40 cellular contexts compared by ENCODE assay signal in the genomic region with DNA sequence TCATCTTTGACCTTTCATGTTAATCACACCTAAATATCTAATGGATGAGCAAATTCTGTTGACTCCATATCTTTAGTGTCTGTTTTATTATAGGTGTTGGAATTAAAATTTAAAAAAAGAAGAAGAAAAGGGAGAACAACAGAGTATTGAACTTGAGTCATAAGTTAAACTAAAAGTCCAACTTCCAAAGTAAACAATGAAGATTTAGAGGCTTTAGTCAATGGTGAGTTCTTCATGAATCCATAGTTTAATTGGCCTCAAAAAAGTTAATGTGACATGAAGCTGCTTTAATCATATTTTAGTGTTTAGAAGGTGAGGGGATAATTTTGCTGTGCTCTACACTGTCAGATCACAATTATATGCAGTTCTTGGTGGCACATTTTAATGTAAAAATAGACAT.
"Had no signal": no experiment of that assay in that cellular context is flagged by ENCODE, and none has a peak within 500 bp of the region (broad histone marks: within the 10 kb centered on the region; RNA-seq: fewer than 3 reads in every experiment).

No MANE protein-coding gene starts in this region.

- H3K9me3 Mint-ChIP-seq: activated naive CD4-positive, alpha-beta T cell treated with anti-CD3 and anti-CD28 coated beads for 36 hours; activated naive CD4-positive, alpha-beta T cell treated with anti-CD3 and anti-CD28 coated beads, Interleukin-2, amount 10 ng/mL, durations not matched to agents 7 days and 5 days; activated naive CD4-positive, alpha-beta T cell treated with anti-CD3 and anti-CD28 coated beads, Interleukin-2, amount 50 U/mL, for 24 hours; activated naive CD4-positive, alpha-beta T cell treated with anti-CD3 and anti-CD28 coated beads, Interleukin-2, amount 50 U/mL, for 72 hours; activated naive CD8-positive, alpha-beta T cell treated with anti-CD3 and anti-CD28 coated beads for 36 hours; activated naive CD8-positive, alpha-beta T cell treated with anti-CD3 and anti-CD28 coated beads, Interleukin-2, amount 10 ng/mL, durations not matched to agents 7 days and 5 days; activated naive CD8-positive, alpha-beta T cell treated with anti-CD3 and anti-CD28 coated beads, Interleukin-2, amount 50 U/mL, for 24 hours; activated T-cell treated with anti-CD3 and anti-CD28 coated beads, Interleukin-2, amount 50 U/mL, for 24 hours; activated T-cell treated with anti-CD3 and anti-CD28 coated beads, Interleukin-2, amount 50 U/mL, for 4 hours; activated T-helper 1 cell treated with anti-CD3 and anti-CD28 coated beads, Interleukin-12 subunit alpha, Interleukin-12 subunit beta, Interleukin-2, Interleukin-4 antibody, amounts not matched to agents 30 ng/mL and 10 ng/mL and 1 ng/mL, durations not matched to agents 14 hours and 24 hours and 36 hours; activated T-helper 17 cell treated with anti-CD3 and anti-CD28 coated beads, Interleukin-2, amount 50 U/mL, for 72 hours; activated T-helper 2 cell treated with anti-CD3 and anti-CD28 coated beads, Interferon-gamma antibody, Interleukin-2, Interleukin-4, amounts not matched to agents 10 μg/mL and 5 μg/mL and 100 μg/mL, durations not matched to agents 14 hours and 24 hours and 36 hours; brain; central memory CD8-positive, alpha-beta T cell had no signal

- H3K27ac ChIP-seq: adrenal gland, ascending aorta, body of pancreas, brain microvascular endothelial cell, breast epithelium, cardiac muscle cell had no signal

- ATAC-seq: activated naive CD4-positive, alpha-beta T cell treated with anti-CD3 and anti-CD28 coated beads, Interleukin-2, amount 50 U/mL, for 72 hours; activated naive CD8-positive, alpha-beta T cell treated with anti-CD3 and anti-CD28 coated beads, Interleukin-2, amount 50 U/mL, for 24 hours; activated T-cell treated with anti-CD3 and anti-CD28 coated beads, Interleukin-2, amount 50 U/mL, for 4 hours; activated T-cell treated with anti-CD3 and anti-CD28 coated beads, Interleukin-2, amount 50 U/mL, for 72 hours; activated T-helper 17 cell treated with anti-CD3 and anti-CD28 coated beads, Interleukin-2, amount 50 U/mL, for 72 hours; body of pancreas had no signal

- H3K36me3 Mint-ChIP-seq: activated naive CD4-positive, alpha-beta T cell treated with anti-CD3 and anti-CD28 coated beads, Interleukin-2, amount 10 ng/mL, durations not matched to agents 7 days and 5 days; activated naive CD4-positive, alpha-beta T cell treated with anti-CD3 and anti-CD28 coated beads, Interleukin-2, amount 50 U/mL, for 24 hours; activated naive CD4-positive, alpha-beta T cell treated with anti-CD3 and anti-CD28 coated beads, Interleukin-2, amount 50 U/mL, for 72 hours; activated naive CD8-positive, alpha-beta T cell; activated naive CD8-positive, alpha-beta T cell treated with anti-CD3 and anti-CD28 coated beads for 36 hours; activated naive CD8-positive, alpha-beta T cell treated with anti-CD3 and anti-CD28 coated beads, Interleukin-2, amount 10 ng/mL, durations not matched to agents 7 days and 5 days; brain had no signal

- H3K4me3 ChIP-seq: adrenal gland, ascending aorta, body of pancreas, breast epithelium, cardiac muscle cell had no signal

- H3K27ac Mint-ChIP-seq: activated naive CD4-positive, alpha-beta T cell treated with anti-CD3 and anti-CD28 coated beads for 36 hours; activated naive CD4-positive, alpha-beta T cell treated with anti-CD3 and anti-CD28 coated beads, Interleukin-2, amount 10 ng/mL, durations not matched to agents 7 days and 5 days; activated naive CD4-positive, alpha-beta T cell treated with anti-CD3 and anti-CD28 coated beads, Interleukin-2, amount 50 U/mL, for 24 hours; activated naive CD4-positive, alpha-beta T cell treated with anti-CD3 and anti-CD28 coated beads, Interleukin-2, amount 50 U/mL, for 72 hours; activated naive CD8-positive, alpha-beta T cell; activated naive CD8-positive, alpha-beta T cell treated with anti-CD3 and anti-CD28 coated beads for 36 hours; activated naive CD8-positive, alpha-beta T cell treated with anti-CD3 and anti-CD28 coated beads, Interleukin-2, amount 10 ng/mL, durations not matched to agents 7 days and 5 days; activated naive CD8-positive, alpha-beta T cell treated with anti-CD3 and anti-CD28 coated beads, Interleukin-2, amount 50 U/mL, for 24 hours; activated T-cell treated with anti-CD3 and anti-CD28 coated beads, Interleukin-2, amount 50 U/mL, for 24 hours; activated T-cell treated with anti-CD3 and anti-CD28 coated beads, Interleukin-2, amount 50 U/mL, for 72 hours; activated T-helper 1 cell treated with anti-CD3 and anti-CD28 coated beads, Interleukin-12 subunit alpha, Interleukin-12 subunit beta, Interleukin-2, Interleukin-4 antibody, amounts not matched to agents 30 ng/mL and 10 ng/mL and 1 ng/mL, durations not matched to agents 14 hours and 24 hours and 36 hours; activated T-helper 17 cell treated with anti-CD3 and anti-CD28 coated beads, Interleukin-2, amount 50 U/mL, for 72 hours; activated T-helper 2 cell treated with anti-CD3 and anti-CD28 coated beads, Interferon-gamma antibody, Interleukin-2, Interleukin-4, amounts not matched to agents 10 μg/mL and 5 μg/mL and 100 μg/mL, durations not matched to agents 14 hours and 24 hours and 36 hours; brain had no signal

- H3K36me3 ChIP-seq: adrenal gland, ascending aorta, brain microvascular endothelial cell, breast epithelium, cardiac muscle cell had no signal

- H3K4me1 ChIP-seq: adrenal gland, ascending aorta, body of pancreas, breast epithelium had no signal

- H3K4me1 Mint-ChIP-seq: activated naive CD4-positive, alpha-beta T cell treated with anti-CD3 and anti-CD28 coated beads, Interleukin-2, amount 10 ng/mL, durations not matched to agents 7 days and 5 days; activated naive CD4-positive, alpha-beta T cell treated with anti-CD3 and anti-CD28 coated beads, Interleukin-2, amount 50 U/mL, for 24 hours; activated naive CD8-positive, alpha-beta T cell treated with anti-CD3 and anti-CD28 coated beads, Interleukin-2, amount 10 ng/mL, durations not matched to agents 7 days and 5 days; activated naive CD8-positive, alpha-beta T cell treated with anti-CD3 and anti-CD28 coated beads, Interleukin-2, amount 50 U/mL, for 24 hours; activated T-helper 17 cell treated with anti-CD3 and anti-CD28 coated beads, Interleukin-2, amount 50 U/mL, for 72 hours; brain; central memory CD8-positive, alpha-beta T cell had no signal

- DNase-seq: activated effector memory CD4-positive, alpha-beta T cell treated with anti-CD3 and anti-CD28 coated beads, Interleukin-2, amount 50 U/mL, for 16 hours; activated effector memory CD4-positive, alpha-beta T cell treated with Interleukin-2 at 50 U/mL for 16 hours; activated gamma-delta T cell; activated gamma-delta T cell treated with Interleukin-2 at 50 U/mL for 16 hours; activated naive CD4-positive, alpha-beta T cell; activated naive CD4-positive, alpha-beta T cell treated with anti-CD3 and anti-CD28 coated beads for 36 hours; activated naive CD4-positive, alpha-beta T cell treated with anti-CD3 and anti-CD28 coated beads, Interleukin-2, amount 10 ng/mL, durations not matched to agents 7 days and 5 days; activated naive CD4-positive, alpha-beta T cell treated with anti-CD3 and anti-CD28 coated beads, Interleukin-2, amount 50 U/mL, for 16 hours; activated naive CD4-positive, alpha-beta T cell treated with Interleukin-2 at 50 U/mL for 16 hours; activated naive CD8-positive, alpha-beta T cell treated with anti-CD3 and anti-CD28 coated beads for 36 hours; activated naive CD8-positive, alpha-beta T cell treated with anti-CD3 and anti-CD28 coated beads, Interleukin-2, amount 10 ng/mL, durations not matched to agents 7 days and 5 days; activated naive CD8-positive, alpha-beta T cell treated with anti-CD3 and anti-CD28 coated beads, Interleukin-2, amount 50 U/mL, for 24 hours; activated T-cell treated with anti-CD3 and anti-CD28 coated beads, Interleukin-2, amount 50 U/mL, for 1 hour; activated T-cell treated with anti-CD3 and anti-CD28 coated beads, Interleukin-2, amount 50 U/mL, for 24 hours; activated T-cell treated with anti-CD3 and anti-CD28 coated beads, Interleukin-2, amount 50 U/mL, for 4 hours; activated T-cell treated with anti-CD3 and anti-CD28 coated beads, Interleukin-2, amount 50 U/mL, for 48 hours; activated T-cell treated with anti-CD3 and anti-CD28 coated beads, Interleukin-2, amount 50 U/mL, for 72 hours; adrenal gland; amniotic stem cell; amygdala; anterior cingulate cortex; aorta; body of pancreas; brain microvascular endothelial cell; caudate nucleus; central memory CD4-positive, alpha-beta T cell; cerebellar nuclear complex had no signal

- H3K27me3 ChIP-seq: adrenal gland, ascending aorta, body of pancreas, brain microvascular endothelial cell, breast epithelium, cardiac muscle cell had no signal

- FAIRE-seq: astrocyte, bronchial epithelial cell had no signal

- H3K9me3 ChIP-seq: adrenal gland, ascending aorta, body of pancreas, breast epithelium had no signal

- H3K4me3 Mint-ChIP-seq: activated naive CD4-positive, alpha-beta T cell treated with anti-CD3 and anti-CD28 coated beads for 36 hours; activated naive CD4-positive, alpha-beta T cell treated with anti-CD3 and anti-CD28 coated beads, Interleukin-2, amount 10 ng/mL, durations not matched to agents 7 days and 5 days; activated naive CD4-positive, alpha-beta T cell treated with anti-CD3 and anti-CD28 coated beads, Interleukin-2, amount 50 U/mL, for 24 hours; activated naive CD8-positive, alpha-beta T cell; activated naive CD8-positive, alpha-beta T cell treated with anti-CD3 and anti-CD28 coated beads for 36 hours; activated naive CD8-positive, alpha-beta T cell treated with anti-CD3 and anti-CD28 coated beads, Interleukin-2, amount 10 ng/mL, durations not matched to agents 7 days and 5 days; activated naive CD8-positive, alpha-beta T cell treated with anti-CD3 and anti-CD28 coated beads, Interleukin-2, amount 50 U/mL, for 24 hours; activated T-cell treated with anti-CD3 and anti-CD28 coated beads, Interleukin-2, amount 50 U/mL, for 24 hours; activated T-cell treated with anti-CD3 and anti-CD28 coated beads, Interleukin-2, amount 50 U/mL, for 4 hours; activated T-cell treated with anti-CD3 and anti-CD28 coated beads, Interleukin-2, amount 50 U/mL, for 72 hours; activated T-helper 1 cell treated with anti-CD3 and anti-CD28 coated beads, Interleukin-12 subunit alpha, Interleukin-12 subunit beta, Interleukin-2, Interleukin-4 antibody, amounts not matched to agents 30 ng/mL and 10 ng/mL and 1 ng/mL, durations not matched to agents 14 hours and 24 hours and 36 hours; activated T-helper 17 cell treated with anti-CD3 and anti-CD28 coated beads, Interleukin-2, amount 50 U/mL, for 72 hours; brain; central memory CD8-positive, alpha-beta T cell had no signal
